1 cellular context compared by ENCODE assay signal in the genomic region with DNA sequence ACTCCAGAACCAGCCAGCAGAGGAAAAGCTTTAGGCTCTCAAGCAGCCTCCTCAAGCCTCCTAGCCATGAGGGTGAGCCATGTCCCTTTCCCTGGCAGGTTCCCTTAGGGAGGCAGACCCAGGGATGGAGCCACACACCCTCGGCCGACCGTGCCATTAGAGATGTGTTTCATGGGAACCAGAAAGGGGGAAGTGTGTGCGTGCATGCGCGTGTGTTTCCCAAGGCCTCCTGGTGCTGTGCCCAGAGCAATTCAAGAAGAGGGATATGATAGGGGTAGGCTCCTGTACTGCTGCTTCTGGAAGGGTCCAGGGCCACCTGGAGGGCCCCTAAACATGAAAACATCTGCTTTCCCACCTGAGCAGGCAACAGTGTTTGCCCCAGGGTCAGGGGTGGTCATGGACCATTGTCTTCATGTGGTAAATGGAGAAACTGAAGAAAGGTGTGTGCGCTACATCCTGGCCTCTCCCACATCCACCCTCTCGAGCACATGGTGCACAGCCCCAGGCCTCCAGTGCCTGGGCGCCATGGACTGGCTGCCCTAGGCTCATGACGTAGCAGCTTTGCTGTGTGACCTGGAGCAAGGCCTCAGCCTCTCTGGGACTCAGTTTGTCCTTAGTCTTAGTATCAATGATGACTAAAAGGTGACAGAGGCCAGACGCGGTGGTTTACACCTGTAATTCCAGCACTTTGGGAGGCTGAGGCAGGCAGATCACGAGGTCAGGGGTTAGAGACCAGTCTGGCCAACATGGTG.
TF ChIP-seq lines count a peak whose summit lies in the region.

No MANE protein-coding gene starts in this region.

TF ChIP-seq in HepG2, 621 proteins besides CTCF, POLR2A, EP300 and RAD21:
- TF ChIP-seq, protein P1, sequence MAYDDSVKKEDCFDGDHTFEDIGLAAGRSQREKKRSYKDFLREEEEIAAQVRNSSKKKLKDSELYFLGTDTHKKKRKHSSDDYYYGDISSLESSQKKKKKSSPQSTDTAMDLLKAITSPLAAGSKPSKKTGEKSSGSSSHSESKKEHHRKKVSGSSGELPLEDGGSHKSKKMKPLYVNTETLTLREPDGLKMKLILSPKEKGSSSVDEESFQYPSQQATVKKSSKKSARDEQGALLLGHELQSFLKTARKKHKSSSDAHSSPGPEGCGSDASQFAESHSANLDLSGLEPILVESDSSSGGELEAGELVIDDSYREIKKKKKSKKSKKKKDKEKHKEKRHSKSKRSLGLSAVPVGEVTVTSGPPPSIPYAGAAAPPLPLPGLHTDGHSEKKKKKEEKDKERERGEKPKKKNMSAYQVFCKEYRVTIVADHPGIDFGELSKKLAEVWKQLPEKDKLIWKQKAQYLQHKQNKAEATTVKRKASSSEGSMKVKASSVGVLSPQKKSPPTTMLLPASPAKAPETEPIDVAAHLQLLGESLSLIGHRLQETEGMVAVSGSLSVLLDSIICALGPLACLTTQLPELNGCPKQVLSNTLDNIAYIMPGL (CRISPR knock-in tag; IDR thresholded peaks at IDR 0.05; ENCODE audit: borderline replicate concordance in 1 of 2, low read depth in 1 of 2), result no peak
- peak; percentile 86 for TF ChIP-seq ZNF768 (CRISPR knock-in tag; IDR thresholded peaks at IDR 0.05)
